ENCODE assay signal across 1 cellular context in the genomic region with DNA sequence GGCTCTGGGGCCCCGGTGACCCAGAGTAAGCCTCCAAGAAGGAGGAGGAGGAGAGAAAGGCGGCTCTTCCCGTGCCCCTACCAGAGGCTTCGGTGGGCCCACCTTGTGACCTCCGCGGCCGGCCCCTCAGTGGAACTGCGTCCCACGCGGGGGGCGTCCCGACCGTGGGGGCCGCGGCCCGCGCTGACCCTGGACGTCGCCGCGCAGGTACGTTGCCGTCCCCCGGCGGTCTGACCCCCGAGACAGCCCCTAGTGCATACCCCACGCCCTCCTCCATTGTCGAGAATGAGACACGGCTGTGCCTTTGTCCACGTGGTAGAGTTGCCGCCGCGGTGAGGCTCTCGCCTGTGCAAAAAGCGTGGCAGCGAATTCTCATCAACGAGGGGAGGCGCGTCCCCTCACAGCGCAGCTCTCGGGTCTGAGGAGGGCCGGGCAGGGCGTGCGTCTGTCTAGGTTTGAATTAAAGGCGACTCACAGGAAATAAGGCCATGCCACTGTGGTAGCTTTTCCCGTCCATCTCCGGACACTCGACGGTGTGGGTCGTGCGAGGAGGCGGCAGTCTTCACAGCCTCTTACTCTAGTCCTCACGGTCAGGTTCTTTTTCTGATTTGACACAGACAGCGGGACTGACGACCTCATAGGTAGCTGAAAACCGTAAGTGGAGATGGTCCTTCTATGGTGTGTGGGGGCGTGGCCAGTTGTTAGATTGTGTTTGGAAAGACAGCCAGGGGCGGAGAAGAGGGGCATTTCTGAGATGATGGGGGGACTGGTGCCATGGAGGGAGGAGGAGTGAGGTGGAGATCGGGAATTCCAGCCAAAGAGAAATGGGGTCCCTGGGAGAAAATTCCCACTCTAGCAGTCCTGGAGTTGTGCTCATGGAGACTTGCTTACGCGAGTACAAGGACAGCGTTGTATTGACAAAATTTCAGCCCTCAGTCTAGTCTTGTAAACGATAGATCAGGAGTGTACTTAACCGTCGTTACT.
TF ChIP-seq lines count a peak whose summit lies in the region.

No MANE protein-coding gene starts in this region.

TF ChIP-seq in HepG2, 621 proteins besides CTCF, POLR2A, EP300 and RAD21 (continued from another document and continues in another):
- TF ChIP-seq ZNF687 (CRISPR knock-in tag; IDR thresholded peaks at IDR 0.05) (peak; percentile 78), ZFP90 (CRISPR knock-in tag; IDR thresholded peaks at IDR 0.05; ENCODE audit: borderline replicate concordance) (peak; percentile 29; the same call in 1 of the 2 replicates), ZNF501 (CRISPR knock-in tag; IDR thresholded peaks at IDR 0.05) (peak; percentile 85), LRRFIP1 (CRISPR knock-in tag; conservative IDR thresholded peaks at IDR 0.05) (no peak), REL (CRISPR knock-in tag; conservative IDR thresholded peaks at IDR 0.05) (peak; percentile 78; the same call in 1 of the 2 replicates), ZSCAN20 (CRISPR knock-in tag; IDR thresholded peaks at IDR 0.05; ENCODE audit: borderline replicate concordance) (0 out of 2 replicates have a peak, but pooled peaks have one; percentile 39), ZNF776 (CRISPR knock-in tag; IDR thresholded peaks at IDR 0.05) (peak; percentile 72; the same call in 1 of the 2 replicates), ZC3H13 (CRISPR knock-in tag; IDR thresholded peaks at IDR 0.05) (peak; percentile 89), FIP1L1 (IDR thresholded peaks at IDR 0.05; ENCODE audit: borderline replicate concordance, insufficient read depth, low read depth, low read length) (0 out of 2 replicates have a peak, but pooled peaks have one; percentile 3), ZNF34 (CRISPR knock-in tag; IDR thresholded peaks at IDR 0.05; ENCODE audit: borderline replicate concordance) (0 out of 2 replicates have a peak, but pooled peaks have one; percentile 64), ELK4 (CRISPR knock-in tag; IDR thresholded peaks at IDR 0.05; ENCODE audit: borderline replicate concordance) (peak; percentile 36; the same call in 1 of the 2 replicates), ZEB1 (IDR thresholded peaks at IDR 0.05; ENCODE audit: insufficient replicate concordance, low read depth) (peak; percentile 25), JARID2 (CRISPR knock-in tag; IDR thresholded peaks at IDR 0.05; ENCODE audit: insufficient replicate concordance) (peak; percentile 8), MYC (CRISPR knock-in tag; IDR thresholded peaks at IDR 0.05; ENCODE audit: borderline replicate concordance) (peak; percentile 93), ZFP1 (CRISPR knock-in tag; IDR thresholded peaks at IDR 0.05) (peak; percentile 18; the same call in 1 of the 2 replicates), TBL1XR1 (IDR thresholded peaks at IDR 0.05; ENCODE audit: borderline replicate concordance, low read length, partially characterized antibody) (no peak), ZNF354B (CRISPR knock-in tag; IDR thresholded peaks at IDR 0.05) (peak; percentile 93; the same call in 1 of the 2 replicates), ZNF616 (CRISPR knock-in tag; IDR thresholded peaks at IDR 0.05; ENCODE audit: low read depth) (peak; percentile 69; the same call in 1 of the 2 replicates), FOSL1 (CRISPR knock-in tag; IDR thresholded peaks at IDR 0.05; ENCODE audit: borderline replicate concordance) (no peak), MTA3 (CRISPR knock-in tag; IDR thresholded peaks at IDR 0.05) (no peak), ZNF441 (CRISPR knock-in tag; IDR thresholded peaks at IDR 0.05; ENCODE audit: borderline replicate concordance) (peak; percentile 82; the same call in 1 of the 2 replicates), MED8 (CRISPR knock-in tag; IDR thresholded peaks at IDR 0.05; ENCODE audit: insufficient replicate concordance) (peak; percentile 19), SMAD9 (CRISPR knock-in tag; IDR thresholded peaks at IDR 0.05) (peak; percentile 96), MAFG (CRISPR knock-in tag; IDR thresholded peaks at IDR 0.05) (0 out of 2 replicates have a peak, but pooled peaks have one; percentile 28), BRD4 (CRISPR knock-in tag; IDR thresholded peaks at IDR 0.05) (peak; percentile 66; the same call in 1 of the 2 replicates), ZNF24 (IDR thresholded peaks at IDR 0.05) (no peak), ZNF572 (CRISPR knock-in tag; IDR thresholded peaks at IDR 0.05) (peak; percentile 99; the same call in 1 of the 2 replicates), SIX4 (CRISPR knock-in tag; IDR thresholded peaks at IDR 0.05) (peak; percentile 48; the same call in 1 of the 2 replicates), MIXL1 (CRISPR knock-in tag; IDR thresholded peaks at IDR 0.05) (peak; percentile 41; the same call in 1 of the 2 replicates), SIN3A (IDR thresholded peaks at IDR 0.05; ENCODE audit: borderline replicate concordance, low read depth, low read length) (no peak), ZNF841 (CRISPR knock-in tag; IDR thresholded peaks at IDR 0.05; ENCODE audit: borderline replicate concordance) (peak; percentile 48; the same call in 1 of the 2 replicates), FOXA1 (IDR thresholded peaks at IDR 0.05) (no peak), FOXA1 (CRISPR knock-in tag; IDR thresholded peaks at IDR 0.05) (no peak)
- TF ChIP-seq, protein P1, sequence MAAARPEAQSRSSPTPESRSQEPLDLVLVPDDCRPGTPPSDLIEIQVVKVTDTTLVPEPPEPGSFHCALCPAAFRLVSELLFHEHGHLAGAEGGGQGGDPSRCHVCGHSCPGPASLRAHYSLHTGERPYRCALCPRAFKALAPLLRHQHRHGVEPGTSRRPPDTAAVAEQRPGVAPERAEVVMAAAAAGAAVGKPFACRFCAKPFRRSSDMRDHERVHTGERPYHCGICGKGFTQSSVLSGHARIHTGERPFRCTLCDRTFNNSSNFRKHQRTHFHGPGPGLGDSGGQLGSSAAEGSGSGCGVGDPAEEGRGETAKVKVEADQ (CRISPR knock-in tag; IDR thresholded peaks at IDR 0.05; ENCODE audit: borderline replicate concordance): 0 out of 2 replicates have a peak, but pooled peaks have one; percentile 13
- TF ChIP-seq, protein P2, sequence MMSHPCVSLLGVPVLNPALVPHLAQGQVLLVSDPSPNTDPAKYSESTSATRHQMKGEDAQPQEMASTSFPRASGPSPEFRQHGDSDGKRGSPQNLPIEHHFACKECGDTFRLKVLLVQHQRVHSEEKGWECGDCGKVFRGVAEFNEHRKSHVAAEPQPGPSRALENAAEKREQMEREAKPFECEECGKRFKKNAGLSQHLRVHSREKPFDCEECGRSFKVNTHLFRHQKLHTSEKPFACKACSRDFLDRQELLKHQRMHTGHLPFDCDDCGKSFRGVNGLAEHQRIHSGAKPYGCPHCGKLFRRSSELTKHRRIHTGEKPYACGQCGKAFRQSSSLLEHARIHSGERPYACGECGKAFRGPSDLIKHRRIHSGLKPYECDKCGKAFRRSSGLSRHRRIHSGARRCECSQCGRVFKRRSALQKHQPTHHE (CRISPR knock-in tag; IDR thresholded peaks at IDR 0.05; ENCODE audit: borderline replicate concordance): peak; percentile 46; the same call in 1 of the 2 replicates
- TF ChIP-seq, protein P3, sequence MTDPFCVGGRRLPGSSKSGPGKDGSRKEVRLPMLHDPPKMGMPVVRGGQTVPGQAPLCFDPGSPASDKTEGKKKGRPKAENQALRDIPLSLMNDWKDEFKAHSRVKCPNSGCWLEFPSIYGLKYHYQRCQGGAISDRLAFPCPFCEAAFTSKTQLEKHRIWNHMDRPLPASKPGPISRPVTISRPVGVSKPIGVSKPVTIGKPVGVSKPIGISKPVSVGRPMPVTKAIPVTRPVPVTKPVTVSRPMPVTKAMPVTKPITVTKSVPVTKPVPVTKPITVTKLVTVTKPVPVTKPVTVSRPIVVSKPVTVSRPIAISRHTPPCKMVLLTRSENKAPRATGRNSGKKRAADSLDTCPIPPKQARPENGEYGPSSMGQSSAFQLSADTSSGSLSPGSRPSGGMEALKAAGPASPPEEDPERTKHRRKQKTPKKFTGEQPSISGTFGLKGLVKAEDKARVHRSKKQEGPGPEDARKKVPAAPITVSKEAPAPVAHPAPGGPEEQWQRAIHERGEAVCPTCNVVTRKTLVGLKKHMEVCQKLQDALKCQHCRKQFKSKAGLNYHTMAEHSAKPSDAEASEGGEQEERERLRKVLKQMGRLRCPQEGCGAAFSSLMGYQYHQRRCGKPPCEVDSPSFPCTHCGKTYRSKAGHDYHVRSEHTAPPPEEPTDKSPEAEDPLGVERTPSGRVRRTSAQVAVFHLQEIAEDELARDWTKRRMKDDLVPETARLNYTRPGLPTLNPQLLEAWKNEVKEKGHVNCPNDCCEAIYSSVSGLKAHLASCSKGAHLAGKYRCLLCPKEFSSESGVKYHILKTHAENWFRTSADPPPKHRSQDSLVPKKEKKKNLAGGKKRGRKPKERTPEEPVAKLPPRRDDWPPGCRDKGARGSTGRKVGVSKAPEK (CRISPR knock-in tag; IDR thresholded peaks at IDR 0.05; ENCODE audit: borderline replicate concordance): 0 out of 2 replicates have a peak, but pooled peaks have one; percentile 77
- TF ChIP-seq, protein P4, sequence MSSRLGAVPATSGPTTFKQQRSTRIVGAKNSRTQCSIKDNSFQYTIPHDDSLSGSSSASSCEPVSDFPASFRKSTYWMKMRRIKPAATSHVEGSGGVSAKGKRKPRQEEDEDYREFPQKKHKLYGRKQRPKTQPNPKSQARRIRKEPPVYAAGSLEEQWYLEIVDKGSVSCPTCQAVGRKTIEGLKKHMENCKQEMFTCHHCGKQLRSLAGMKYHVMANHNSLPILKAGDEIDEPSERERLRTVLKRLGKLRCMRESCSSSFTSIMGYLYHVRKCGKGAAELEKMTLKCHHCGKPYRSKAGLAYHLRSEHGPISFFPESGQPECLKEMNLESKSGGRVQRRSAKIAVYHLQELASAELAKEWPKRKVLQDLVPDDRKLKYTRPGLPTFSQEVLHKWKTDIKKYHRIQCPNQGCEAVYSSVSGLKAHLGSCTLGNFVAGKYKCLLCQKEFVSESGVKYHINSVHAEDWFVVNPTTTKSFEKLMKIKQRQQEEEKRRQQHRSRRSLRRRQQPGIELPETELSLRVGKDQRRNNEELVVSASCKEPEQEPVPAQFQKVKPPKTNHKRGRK (CRISPR knock-in tag; IDR thresholded peaks at IDR 0.05): peak; percentile 31; the same call in 1 of the 2 replicates
- TF ChIP-seq, protein P5, sequence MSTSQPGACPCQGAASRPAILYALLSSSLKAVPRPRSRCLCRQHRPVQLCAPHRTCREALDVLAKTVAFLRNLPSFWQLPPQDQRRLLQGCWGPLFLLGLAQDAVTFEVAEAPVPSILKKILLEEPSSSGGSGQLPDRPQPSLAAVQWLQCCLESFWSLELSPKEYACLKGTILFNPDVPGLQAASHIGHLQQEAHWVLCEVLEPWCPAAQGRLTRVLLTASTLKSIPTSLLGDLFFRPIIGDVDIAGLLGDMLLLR (CRISPR knock-in tag; IDR thresholded peaks at IDR 0.05): peak; percentile 96
